In the genomic region with DNA sequence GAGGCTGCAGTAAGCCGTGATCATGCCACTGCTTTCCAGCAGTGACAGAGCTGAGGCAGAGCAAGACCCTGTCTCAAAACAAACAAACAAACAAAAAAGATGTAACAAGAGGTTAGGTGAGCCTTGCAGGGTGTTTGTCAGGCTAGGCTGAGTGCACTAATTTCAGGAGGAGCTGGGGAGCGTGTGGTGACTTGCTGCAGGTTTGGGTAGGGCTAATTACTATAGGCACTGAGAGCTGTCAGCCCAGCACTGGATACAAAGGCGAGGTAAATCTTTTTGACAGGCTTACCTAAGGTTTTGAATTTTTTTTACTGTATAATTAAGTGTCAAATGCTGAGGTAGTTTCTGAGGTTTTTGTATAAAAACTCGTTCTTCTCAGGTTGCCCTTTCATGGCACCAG, we compare ENCODE assay signal across 25 cellular contexts. TPM values are rescaled to one million over a fixed set of nuclear protein-coding genes. Genes with fewer than 3 reads are reported as not detected.
"Had no signal": no experiment of that assay in that cellular context is flagged by ENCODE, and none has a peak within 500 bp of the region (broad histone marks: within the 10 kb centered on the region; RNA-seq: fewer than 3 reads in every experiment).

No MANE protein-coding gene starts in this region.

- H3K36me3 ChIP-seq: ascending aorta, cardiac muscle cell, SJSA1 had no signal

- H3K27ac ChIP-seq: ascending aorta, body of pancreas, cardiac muscle cell, SJSA1 had no signal

- H3K4me1 Mint-ChIP-seq: activated naive CD4-positive, alpha-beta T cell treated with anti-CD3 and anti-CD28 coated beads, Interleukin-2, amount 50 U/mL, for 24 hours had no signal

- H3K27me3 ChIP-seq: ascending aorta, body of pancreas, cardiac muscle cell, SJSA1 had no signal

- H3K9me3 Mint-ChIP-seq: activated CD8-positive, alpha-beta T cell treated with anti-CD3 and anti-CD28 coated beads for 36 hours; activated naive CD4-positive, alpha-beta T cell treated with anti-CD3 and anti-CD28 coated beads, Interleukin-2, amount 50 U/mL, for 24 hours; T-helper 2 cell treated with Interferon-gamma antibody and Interleukin-4, amounts not matched to agents 5 μg/mL and 100 μg/mL, for 36 hours had no signal

- H3K4me3 ChIP-seq: ascending aorta, body of pancreas, cardiac muscle cell, K562, SJSA1 had no signal

- H3K4me3 Mint-ChIP-seq: activated CD8-positive, alpha-beta T cell treated with anti-CD3 and anti-CD28 coated beads for 36 hours; activated naive CD4-positive, alpha-beta T cell treated with anti-CD3 and anti-CD28 coated beads, Interleukin-2, amount 50 U/mL, for 24 hours; T-helper 2 cell treated with Interferon-gamma antibody and Interleukin-4, amounts not matched to agents 5 μg/mL and 100 μg/mL, for 36 hours had no signal

- H3K9me3 ChIP-seq: ascending aorta, body of pancreas, SJSA1 had no signal

- H3K27ac Mint-ChIP-seq: activated CD8-positive, alpha-beta T cell treated with anti-CD3 and anti-CD28 coated beads for 36 hours; activated naive CD4-positive, alpha-beta T cell treated with anti-CD3 and anti-CD28 coated beads, Interleukin-2, amount 50 U/mL, for 24 hours; T-helper 2 cell treated with Interferon-gamma antibody and Interleukin-4, amounts not matched to agents 5 μg/mL and 100 μg/mL, for 36 hours had no signal

- H3K4me1 ChIP-seq: ascending aorta, body of pancreas, SJSA1 had no signal

- DNase-seq: activated CD4-positive, alpha-beta T cell treated with anti-CD3 and anti-CD28 coated beads for 4 hours; activated CD8-positive, alpha-beta memory T cell treated with anti-CD3 and anti-CD28 coated beads, Interleukin-2, amount 50 U/mL, for 48 hours; activated CD8-positive, alpha-beta T cell treated with anti-CD3 and anti-CD28 coated beads for 36 hours; activated T-cell treated with anti-CD3 and anti-CD28 coated beads, Interleukin-2, amount 50 U/mL, for 1 hour; amniotic stem cell; body of pancreas; Karpas-422; NCI-H1436; NCI-H1694 treated with DMSO at 0.1 percent for 48 hours; NCI-H2029 treated with DMSO at 0.1 percent for 48 hours; NCI-H226; NCI-H526 treated with DMSO at 0.1 percent for 48 hours; NCI-H82; Right ventricle myocardium superior; SW 1271 had no signal

- H3K36me3 Mint-ChIP-seq: activated naive CD4-positive, alpha-beta T cell treated with anti-CD3 and anti-CD28 coated beads, Interleukin-2, amount 50 U/mL, for 24 hours had no signal

- ATAC-seq: activated CD4-positive, CD25-positive, alpha-beta regulatory T cell treated with anti-CD3 and anti-CD28 coated beads, Interleukin-2, amount 50 U/mL, for 24 hours; activated CD8-positive, alpha-beta T cell treated with anti-CD3 and anti-CD28 coated beads for 36 hours; body of pancreas; K562; SK-N-SH treated with all-trans-retinoic acid at 6 μM for 48 hours had no signal

RNA-seq across cellular contexts. Expression of gene SH3D19, which starts 29.8 kb away (rescaled TPM):
- total RNA-seq: activated CD8-positive, alpha-beta T cell treated with anti-CD3 and anti-CD28 coated beads for 36 hours; OCI-LY7; T-helper 1 cell treated with Interleukin-12 subunit alpha and Interleukin-12 subunit beta and Interleukin-4 antibody, amounts not matched to agents 30 ng/mL and 1 ng/mL, for 36 hours had no signal

RNA-seq across cellular contexts. Expression of gene FHIP1A, which starts 53.8 kb away (rescaled TPM):
- total RNA-seq: ascending aorta; OCI-LY7; T-helper 1 cell treated with Interleukin-12 subunit alpha and Interleukin-12 subunit beta and Interleukin-4 antibody, amounts not matched to agents 30 ng/mL and 1 ng/mL, for 36 hours had no signal
